In genomic region chrX:131830400-131831184, GRCh38 we compare ENCODE assay signal across 9 cellular contexts.
DNase-seq lines count a peak whose midpoint lies in the region; ATAC-seq, FAIRE-seq and TF ChIP-seq lines count a peak whose summit lies in the region.
"Had no signal": no experiment of that assay in that cellular context is flagged by ENCODE, and none has a peak within 500 bp of the region (broad histone marks: within the 10 kb centered on the region; RNA-seq: fewer than 3 reads in every experiment).

No MANE protein-coding gene starts in this region.

- peak overlapping the region; percentile 48 for H3K27ac ChIP-seq in GM12878 (ENCODE audit: control insufficient read depth, insufficient read depth)

- H3K4me1 ChIP-seq in GM12878 (ENCODE audit: control insufficient read depth, insufficient read depth, low read length) = peaks cover 4% of the 10 kb centered on the region; the same call in 1 of the 2 replicates

- DNase-seq in DMS53 (lab: John Stamatoyannopoulos, UW) = peak; percentile 99
- DNase-seq in KG1 (lab: John Stamatoyannopoulos, UW) = peak; percentile 94
- DNase-seq in RKO (ENCODE audit: low spot score) = peak; percentile 92
- peak; percentile 69 for DNase-seq in GM12878 (ENCODE audit: low read depth, low spot score)
- DNase-seq in skeletal muscle cell (ENCODE audit: low read depth) = no peak
- no peak for DNase-seq in SKM-1 (lab: John Stamatoyannopoulos, UW; ENCODE audit: unreplicated experiment)

- POLR2A ChIA-PET in GM12878 (lab: Charles Lee) = no interaction called here

- no peaks in the 10 kb centered on the region for H3K27me3 ChIP-seq in GM12878 (replicated peaks in 1 of 2; ENCODE audit: control insufficient read depth in 2 of 2, insufficient read depth in 2 of 2, low read length in 1 of 2)

- no peak for FAIRE-seq in GM12878 (lab: Jason Lieb, UNC)
- FAIRE-seq: colon had no signal

- in situ Hi-C loops in GM12878 (cut with MboI) = loop anchor here (5.0 kb wide), 2 partner anchors 387 to 787 kb away; partner anchors contain the start of gene RAP2C

- 40% methylated on average over 15 of the region's 15 CpGs for WGBS in GM12878 (ENCODE audit: insufficient coverage, insufficient replicate concordance, low lambda C conversion rate, missing lambda C conversion rate)

- H3K79me2 ChIP-seq in GM12878 (ENCODE audit: control insufficient read depth, insufficient read depth, low read length) = peaks cover 43% of the 10 kb centered on the region

- SMC1A ChIA-PET in GM12878 (lab: Charles Lee; ENCODE audit: uncharacterized antibody, unreplicated experiment) = interaction anchor here (1.0 to 1.2 kb wide), 2 partner anchors 24 to 658 kb away, joined by 3 to 4 read pairs; no protein-coding TSS in a partner anchor

- intact Hi-C loops in GM12878 (cut with micrococcal nuclease; ENCODE audit: unreplicated experiment) = loop anchor here (1.0 to 5.0 kb wide), 4 partner anchors 192 to 782 kb away; partner anchors contain the start of genes MBNL3 and STK26

- peak overlapping the region; percentile 66 for H3K9ac ChIP-seq in GM12878 (ENCODE audit: control insufficient read depth, insufficient read depth, low read length)

- H3K36me3 ChIP-seq in GM12878 (ENCODE audit: control insufficient read depth in 2 of 2, insufficient read depth in 2 of 2, low read length in 1 of 2) = no peaks in the 10 kb centered on the region

- H3K9me3 ChIP-seq in GM12878 (replicated peaks; ENCODE audit: control insufficient read depth, insufficient read depth, low read length) = no peaks in the 10 kb centered on the region

- peak overlapping the region; percentile 52 for H2AFZ ChIP-seq in GM12878 (ENCODE audit: control insufficient read depth, low read depth, low read length)

- ATAC-seq in GM21528 (IDR thresholded peaks at IDR 0.05; ENCODE audit: low FRiP score, unreplicated experiment) (peak; percentile 82), GM12878 (peak; percentile 88)

- RAD21 ChIA-PET in GM12878 (lab: Charles Lee; ENCODE audit: unreplicated experiment) = interaction anchor here (1.7 kb wide), 1 partner anchor 17 kb away, joined by 4 read pairs; no protein-coding TSS in a partner anchor

- H3K4me3 ChIP-seq in GM12878 = peak overlapping the region; percentile 62
- H3K4me3 ChIP-seq in iPS-11a (ENCODE audit: low read depth, low read length) = peak overlapping the region; percentile 69
- H3K4me3 ChIP-seq in skeletal muscle cell (ENCODE audit: low read depth, low read length) = peak overlapping the region; percentile 44

- CTCF ChIA-PET in GM12878 (lab: Yijun Ruan, JAX) = interaction anchor here (0.9 to 1.4 kb wide), 2 partner anchors 11 to 389 kb away, joined by 4 read pairs; partner anchors contain the start of gene RAP2C

- no peak for TF ChIP-seq EP300 in GM12878 (IDR thresholded peaks at IDR 0.05; ENCODE audit: borderline replicate concordance in 1 of 2, control insufficient read depth in 1 of 2, low read depth in 2 of 2, low read length in 2 of 2)

- H4K20me1 ChIP-seq in GM12878 (ENCODE audit: control insufficient read depth, insufficient read depth) = no peaks in the 10 kb centered on the region

- TSS peak; percentile 95 for BruUV-seq in GM12878 (replicated peaks; lab: Mats Ljungman, UMichigan)

- TF ChIP-seq POLR2A in GM12878 (IDR thresholded peaks at IDR 0.05; ENCODE audit: low read depth, low read length) = peak; percentile 67

- TF ChIP-seq CTCF in GM12878 (IDR thresholded peaks at IDR 0.05 in 2 of 3, conservative IDR thresholded peaks at IDR 0.05 in 1 of 3; ENCODE audit: control insufficient read depth in 2 of 3, extremely low read depth in 1 of 3, insufficient read depth in 1 of 3, low read depth in 3 of 3, low read length in 3 of 3) = peak; percentile 28 to 57 (median 42); a peak in 4 of 6 replicates

- H3K4me2 ChIP-seq in GM12878 (ENCODE audit: control insufficient read depth, insufficient read depth) = peak overlapping the region; percentile 78

- TF ChIP-seq RAD21 in GM12878 (IDR thresholded peaks at IDR 0.05; ENCODE audit: insufficient read depth, low read depth, low read length) = peak; percentile 70

TF ChIP-seq in GM12878, 131 proteins besides CTCF, POLR2A, EP300 and RAD21 (continues in another document):
- TF ChIP-seq DPF2 (IDR thresholded peaks at IDR 0.05) = no peak
- TF ChIP-seq ZNF217 (IDR thresholded peaks at IDR 0.05) = no peak
- no peak for TF ChIP-seq TCF7 (IDR thresholded peaks at IDR 0.05; ENCODE audit: borderline replicate concordance)
- peak; percentile 54 to 74 for TF ChIP-seq IKZF2 (IDR thresholded peaks at IDR 0.05)
- TF ChIP-seq NRF1 (conservative IDR thresholded peaks at IDR 0.05; ENCODE audit: low read depth, low read length) = no peak
- TF ChIP-seq FOS (IDR thresholded peaks at IDR 0.05; ENCODE audit: borderline replicate concordance, extremely low read depth, insufficient read length) = no peak
- TF ChIP-seq RAD51 (IDR thresholded peaks at IDR 0.05) = peak; percentile 74
- TF ChIP-seq ZBED1 (IDR thresholded peaks at IDR 0.05; ENCODE audit: borderline replicate concordance) = peak; percentile 54; the same call in 1 of the 2 replicates
- no peak for TF ChIP-seq IRF4 (IDR thresholded peaks at IDR 0.05; ENCODE audit: low read depth, low read length)
- TF ChIP-seq PKNOX1 (IDR thresholded peaks at IDR 0.05) = no peak
- no peak; the same call in 1 of the 2 replicates for TF ChIP-seq HCFC1 (IDR thresholded peaks at IDR 0.05; ENCODE audit: low read length)
- no peak; the same call in 1 of the 2 replicates for TF ChIP-seq TAF1 (IDR thresholded peaks at IDR 0.05; ENCODE audit: borderline replicate concordance, low read depth, low read length)
- TF ChIP-seq PAX5 (IDR thresholded peaks at IDR 0.05; ENCODE audit: borderline replicate concordance, low read depth, low read length) = no peak
- TF ChIP-seq SMARCA5 (IDR thresholded peaks at IDR 0.05) = 0 out of 2 replicates have a peak, but pooled peaks have one; percentile 31
- no peak for TF ChIP-seq MEF2A (IDR thresholded peaks at IDR 0.05; ENCODE audit: insufficient read depth, low read depth, low read length)
- peak; percentile 26 for TF ChIP-seq MYC (IDR thresholded peaks at IDR 0.05; ENCODE audit: insufficient read depth, insufficient read length, insufficient replicate concordance, low read length, severe bottlenecking)
- TF ChIP-seq PML (IDR thresholded peaks at IDR 0.05; ENCODE audit: low read length) = peak; percentile 68; the same call in 1 of the 2 replicates
- peak; percentile 62 for TF ChIP-seq USF1 (IDR thresholded peaks at IDR 0.05; ENCODE audit: borderline replicate concordance, extremely low read length, insufficient read depth, low read depth, low read length)
- TF ChIP-seq SMAD5 (IDR thresholded peaks at IDR 0.05; ENCODE audit: low read depth) = no peak; the same call in 1 of the 2 replicates
- peak; percentile 59; the same call in 1 of the 2 replicates for TF ChIP-seq POLR2AphosphoS5 (IDR thresholded peaks at IDR 0.05; ENCODE audit: low read length)
- peak; percentile 79; the same call in 1 of the 2 replicates for TF ChIP-seq ZBTB40 (IDR thresholded peaks at IDR 0.05; ENCODE audit: borderline replicate concordance)
- TF ChIP-seq KAT2A (conservative IDR thresholded peaks at IDR 0.05; ENCODE audit: control insufficient read depth, low read depth, low read length) = no peak

Comparison
In these comparisons a context has a peak if more than half of its experiments do, and no peak if none do; other contexts are left out.
1. DNase-seq: peak in DMS53 (single experiment), KG1 (single experiment), RKO (single experiment) and GM12878 (single experiment); none in skeletal muscle cell (single experiment) and SKM-1 (single experiment).
2. Peak in every context shown above with its lines, with median percentiles within 50 percentile points of each other: H3K4me3 ChIP-seq.